In the genomic region with DNA sequence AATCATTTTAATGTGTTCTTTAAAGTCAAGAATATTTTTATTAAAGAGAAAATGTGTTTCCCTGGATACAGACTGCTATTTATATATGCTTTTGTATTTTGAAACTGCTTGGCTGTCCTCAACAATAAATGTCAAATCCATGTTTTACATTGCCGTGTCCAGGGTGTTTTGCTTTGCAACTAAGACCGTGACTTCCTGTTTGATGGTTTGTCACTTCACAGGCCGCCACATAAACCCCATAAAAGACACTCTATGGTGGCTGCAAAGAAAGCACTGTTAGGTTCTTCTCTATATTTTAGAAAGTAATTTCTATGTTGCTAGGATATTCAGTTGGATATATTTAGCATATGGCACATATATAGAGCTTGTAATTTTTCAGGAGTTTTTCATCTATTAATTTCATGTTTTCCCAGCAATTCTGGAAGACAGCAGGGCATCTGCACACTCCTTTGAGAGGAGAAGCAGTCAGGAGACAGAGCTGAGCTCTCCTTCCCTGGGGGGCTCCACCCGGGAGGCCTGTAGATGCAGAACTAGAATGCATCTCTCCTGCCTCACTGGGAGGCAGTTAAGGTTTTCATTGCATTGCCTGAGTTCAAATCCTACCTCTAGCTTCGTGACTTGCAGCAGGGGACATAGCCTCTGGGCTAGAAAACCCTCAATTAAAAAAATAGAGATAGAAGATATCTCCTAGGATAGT, we compare ENCODE assay signal across 9 cellular contexts. TPM values are rescaled to one million over a fixed set of nuclear protein-coding genes. Genes with fewer than 3 reads are reported as not detected.
DNase-seq lines count a peak whose midpoint lies in the region; ATAC-seq and TF ChIP-seq lines count a peak whose summit lies in the region.
"Had no signal": no experiment of that assay in that cellular context is flagged by ENCODE, and none has a peak within 500 bp of the region (broad histone marks: within the 10 kb centered on the region; RNA-seq: fewer than 3 reads in every experiment).

No MANE protein-coding gene starts in this region.

- no peaks in the 10 kb centered on the region for H3K27me3 Mint-ChIP-seq in activated CD4-positive, alpha-beta T cell treated with anti-CD3 and anti-CD28 coated beads, Interleukin-2, amount 10 ng/mL, durations not matched to agents 24 days and 14 days

- peak overlapping the region; percentile 39 to 92 (median 84); a peak in 21 of 22 replicates for H3K27ac ChIP-seq in BLaER1 treated with 17β-estradiol and CSF1 and Interleukin-3, amounts not matched to agents 10 nM and 100 nM
- H3K27ac ChIP-seq in HL-60 (replicated peaks): peak overlapping the region; percentile 66

- peaks cover 61 to 96% (median 80%) of the 10 kb centered on the region in 10 experiments for H3K4me1 ChIP-seq in BLaER1 treated with 17β-estradiol and CSF1 and Interleukin-3, amounts not matched to agents 10 nM and 100 nM

- no peak for ATAC-seq in HG02870 (IDR thresholded peaks at IDR 0.05; ENCODE audit: unreplicated experiment)

- intact Hi-C loops in activated CD4-positive, alpha-beta T cell treated with anti-CD3 and anti-CD28 coated beads, Interleukin-2, amount 10 ng/mL, durations not matched to agents 24 days and 14 days (cut with micrococcal nuclease): no loop called here

- no peak for TF ChIP-seq CTCF in HL-60 (IDR thresholded peaks at IDR 0.05; ENCODE audit: insufficient read depth, low read length)

- peaks cover 56% of the 10 kb centered on the region for H3K4me1 Mint-ChIP-seq in activated CD4-positive, alpha-beta T cell treated with anti-CD3 and anti-CD28 coated beads, Interleukin-2, amount 10 ng/mL, durations not matched to agents 24 days and 14 days

- H3K9me3 ChIP-seq in BLaER1 treated with 17β-estradiol and CSF1 and Interleukin-3, amounts not matched to agents 10 nM and 100 nM (replicated peaks in 1 of 11): no peaks in the 10 kb centered on the region
- H3K9me3 ChIP-seq: transverse colon had no signal

- peak overlapping the region; percentile 74 to 94 (median 89) for H3K4me2 ChIP-seq in BLaER1 treated with 17β-estradiol and CSF1 and Interleukin-3, amounts not matched to agents 10 nM and 100 nM

- peaks cover 0 to 26% (median 3%) of the 10 kb centered on the region in 11 experiments; a peak in 6 of 22 replicates for H3K36me3 ChIP-seq in BLaER1 treated with 17β-estradiol and CSF1 and Interleukin-3, amounts not matched to agents 10 nM and 100 nM
- H3K36me3 ChIP-seq: transverse colon had no signal

- peak overlapping the region in 10 of 11 experiments; percentile 30 to 79 (median 62); a peak in 19 of 22 replicates for H3K9ac ChIP-seq in BLaER1 treated with 17β-estradiol and CSF1 and Interleukin-3, amounts not matched to agents 10 nM and 100 nM

- DNase-seq in HL-60 (ENCODE audit: low read depth in 1 of 2, low spot score in 1 of 2) (peak in 1 of 2 experiments; percentile 61), germinal center (ENCODE audit: low spot score) (peak; percentile 38), NCI-H1436 (lab: John Stamatoyannopoulos, UW) (no peak), DMS153 treated with DMSO at 0.1 percent for 48 hours (lab: John Stamatoyannopoulos, UW; ENCODE audit: unreplicated experiment) (no peak), islet precursor cell (no peak)
- DNase-seq in activated CD4-positive, alpha-beta T cell treated with anti-CD3 and anti-CD28 coated beads, Interleukin-2, amount 10 ng/mL, durations not matched to agents 24 days and 14 days: peak; percentile 84
- DNase-seq: transverse colon had no signal

- peak overlapping the region in 5 of 10 experiments; percentile 12 to 51 (median 27); a peak in 6 of 20 replicates for H3K4me3 ChIP-seq in BLaER1 treated with 17β-estradiol and CSF1 and Interleukin-3, amounts not matched to agents 10 nM and 100 nM
- no peak overlapping the region for H3K4me3 ChIP-seq in HL-60 (replicated peaks; ENCODE audit: insufficient read depth, low read length)
- H3K4me3 ChIP-seq: transverse colon had no signal

- H3K36me3 Mint-ChIP-seq in activated CD4-positive, alpha-beta T cell treated with anti-CD3 and anti-CD28 coated beads, Interleukin-2, amount 10 ng/mL, durations not matched to agents 24 days and 14 days (ENCODE audit: low read depth): peaks cover 19% of the 10 kb centered on the region

- H4K20me1 ChIP-seq in BLaER1 treated with 17β-estradiol and CSF1 and Interleukin-3, amounts not matched to agents 10 nM and 100 nM: peaks cover 0 to 6% (median 0%) of the 10 kb centered on the region in 11 experiments; a peak in 1 of 22 replicates

- H3K4me3 Mint-ChIP-seq in activated CD4-positive, alpha-beta T cell treated with anti-CD3 and anti-CD28 coated beads, Interleukin-2, amount 10 ng/mL, durations not matched to agents 24 days and 14 days: peak overlapping the region; percentile 64

- no peaks in the 10 kb centered on the region for H3K9me3 Mint-ChIP-seq in activated CD4-positive, alpha-beta T cell treated with anti-CD3 and anti-CD28 coated beads, Interleukin-2, amount 10 ng/mL, durations not matched to agents 24 days and 14 days

- no peaks in the 10 kb centered on the region for H3K27me3 ChIP-seq in BLaER1 treated with 17β-estradiol and CSF1 and Interleukin-3, amounts not matched to agents 10 nM and 100 nM
- no peaks in the 10 kb centered on the region for H3K27me3 ChIP-seq in HL-60 (ENCODE audit: insufficient read depth, poor library complexity, severe bottlenecking)
- H3K27me3 ChIP-seq: transverse colon had no signal

- peak overlapping the region; percentile 82 for H3K27ac Mint-ChIP-seq in activated CD4-positive, alpha-beta T cell treated with anti-CD3 and anti-CD28 coated beads, Interleukin-2, amount 10 ng/mL, durations not matched to agents 24 days and 14 days

RNA-seq across cellular contexts. Expression of a gene that starts 33.1 kb away (rescaled TPM):
- 44.5 and 45.9 TPM in 2 replicates for total RNA-seq in activated CD4-positive, alpha-beta T cell treated with anti-CD3 and anti-CD28 coated beads, Interleukin-2, amount 10 ng/mL, durations not matched to agents 24 days and 14 days

Comparison
In these comparisons a context has a peak if more than half of its experiments do, and no peak if none do; other contexts are left out.
1. DNase-seq: peak in activated CD4-positive, alpha-beta T cell treated with anti-CD3 and anti-CD28 coated beads, Interleukin-2, amount 10 ng/mL, durations not matched to agents 24 days and 14 days (single experiment) and germinal center (single experiment); none in NCI-H1436 (single experiment), DMS153 treated with DMSO at 0.1 percent for 48 hours (single experiment) and islet precursor cell (single experiment).